ENCODE assay signal across 14 cellular contexts in genomic region chr1:185864889-185865288, GRCh38.
DNase-seq lines count a peak whose midpoint lies in the region; ATAC-seq and TF ChIP-seq lines count a peak whose summit lies in the region.
"Had no signal": no experiment of that assay in that cellular context is flagged by ENCODE, and none has a peak within 500 bp of the region (broad histone marks: within the 10 kb centered on the region; RNA-seq: fewer than 3 reads in every experiment).

No MANE protein-coding gene starts in this region.

- ATAC-seq in left ventricle myocardium superior (peak; percentile 80), GM21526 (IDR thresholded peaks at IDR 0.05; ENCODE audit: low FRiP score, unreplicated experiment) (no peak)
- ATAC-seq: stimulated activated naive CD8-positive, alpha-beta T cell treated with anti-CD3 and anti-CD28 coated beads, Interleukin-15, amount 100 ng/mL, for 72 hours had no signal

- H3K9me3 ChIP-seq in AG04450 (ENCODE audit: control insufficient read depth, insufficient read depth, low read length): no peaks in the 10 kb centered on the region
- H3K9me3 ChIP-seq: BLaER1, neutrophil had no signal

- POLR2A ChIA-PET in AG04450 (lab: Yijun Ruan, JAX): interaction anchor here (0.6 kb wide), 1 partner anchor 381 kb away, joined by 3 read pairs; no protein-coding TSS in a partner anchor

- H3K4me3 ChIP-seq in AG04450 (ENCODE audit: low read depth, low read length): no peak overlapping the region
- H3K4me3 ChIP-seq: BLaER1 had no signal

- no peaks in the 10 kb centered on the region for H3K27me3 ChIP-seq in AG04450 (ENCODE audit: control insufficient read depth, insufficient read depth, low read length)
- H3K27me3 ChIP-seq: BLaER1, neutrophil had no signal

- intact Hi-C loops in left ventricle myocardium superior (cut with micrococcal nuclease): no loop called here

- peak overlapping the region; percentile 63 for H3K27ac ChIP-seq in AG04450 (ENCODE audit: low read depth, low read length)
- H3K27ac ChIP-seq: BLaER1, neutrophil had no signal

- DNase-seq in AG04450 (ENCODE audit: low read depth, low spot score): peak; percentile 61
- DNase-seq in HS-5 (ENCODE audit: low read depth): peak; percentile 87
- DNase-seq in astrocyte of the hippocampus (ENCODE audit: low read depth, low spot score): peak; percentile 35
- DNase-seq in left ventricle myocardium superior: no peak
- no peak for DNase-seq in SW480 (ENCODE audit: low spot score)
- DNase-seq in cerebellar nuclear complex (lab: John Stamatoyannopoulos, UW): no peak
- DNase-seq in erythroblast (lab: John Stamatoyannopoulos, UW): no peak
- DNase-seq: activated CD4-positive, alpha-beta T cell treated with anti-CD3 and anti-CD28 coated beads, Interleukin-2, amount 50 U/mL, for 48 hours; kidney; NCI-H69; stimulated activated naive CD8-positive, alpha-beta T cell treated with anti-CD3 and anti-CD28 coated beads, Interleukin-15, amount 100 ng/mL, for 72 hours had no signal

- no peak for TF ChIP-seq POLR2A in erythroblast (IDR thresholded peaks at IDR 0.05; ENCODE audit: low read length)

- CTCF ChIA-PET in AG04450 (lab: Charles Lee): interaction anchor here (1.3 kb wide), 1 partner anchor 144 kb away, joined by 3 read pairs; no protein-coding TSS in a partner anchor

- no peak for TF ChIP-seq CTCF in AG04450 (IDR thresholded peaks at IDR 0.05; ENCODE audit: low read depth, low read length)

Comparison
In these comparisons a context has a peak if more than half of its experiments do, and no peak if none do; other contexts are left out.
1. DNase-seq: peak in AG04450 (single experiment), HS-5 (single experiment) and astrocyte of the hippocampus (single experiment); none in left ventricle myocardium superior (single experiment), SW480 (single experiment), cerebellar nuclear complex (0 of 2) and erythroblast (0 of 2).